Comparison of ENCODE assay signal across 22 cellular contexts in genomic region chrX:9706426-9706825, GRCh38. TPM values are rescaled to one million over a fixed set of nuclear protein-coding genes. Genes with fewer than 3 reads are reported as not detected.
"Had no signal": no experiment of that assay in that cellular context is flagged by ENCODE, and none has a peak within 500 bp of the region (broad histone marks: within the 10 kb centered on the region; RNA-seq: fewer than 3 reads in every experiment).

No MANE protein-coding gene starts in this region.

- H3K27me3 ChIP-seq: Peyer's patch had no signal

- H3K9me3 Mint-ChIP-seq: activated CD8-positive, alpha-beta T cell treated with anti-CD3 and anti-CD28 coated beads for 36 hours; activated naive CD4-positive, alpha-beta T cell treated with anti-CD3 and anti-CD28 coated beads, Interleukin-2, amount 50 U/mL, for 72 hours; T-helper 1 cell treated with Interleukin-12 subunit alpha and Interleukin-12 subunit beta and Interleukin-4 antibody, amounts not matched to agents 30 μg/mL and 1 μg/mL, for 36 hours had no signal

- H3K27ac Mint-ChIP-seq: activated CD8-positive, alpha-beta T cell treated with anti-CD3 and anti-CD28 coated beads for 36 hours; activated naive CD4-positive, alpha-beta T cell treated with anti-CD3 and anti-CD28 coated beads, Interleukin-2, amount 50 U/mL, for 72 hours; T-helper 1 cell treated with Interleukin-12 subunit alpha and Interleukin-12 subunit beta and Interleukin-4 antibody, amounts not matched to agents 30 μg/mL and 1 μg/mL, for 36 hours had no signal

- H3K4me1 ChIP-seq: Peyer's patch had no signal

- H3K27me3 Mint-ChIP-seq: activated CD8-positive, alpha-beta T cell treated with anti-CD3 and anti-CD28 coated beads for 36 hours had no signal

- H3K27ac ChIP-seq: KMS-11, Peyer's patch had no signal

- DNase-seq: activated CD4-positive, alpha-beta T cell treated with anti-CD3 and anti-CD28 coated beads for 4 hours; activated CD8-positive, alpha-beta memory T cell treated with anti-CD3 and anti-CD28 coated beads, Interleukin-2, amount 50 U/mL, for 48 hours; activated CD8-positive, alpha-beta T cell treated with anti-CD3 and anti-CD28 coated beads for 36 hours; activated T-cell treated with anti-CD3 and anti-CD28 coated beads, Interleukin-2, amount 50 U/mL, for 1 hour; NCI-H1092; NCI-H1417 treated with DMSO at 0.1 percent for 48 hours; NCI-H1694; NCI-H2029; NCI-H2107; NCI-H2171 treated with DMSO at 0.1 percent for 48 hours; NCI-H226; NCI-H526 treated with DMSO at 0.1 percent for 48 hours; NCI-H82; Peyer's patch; SHP77 had no signal

- H3K4me3 Mint-ChIP-seq: activated CD8-positive, alpha-beta T cell treated with anti-CD3 and anti-CD28 coated beads for 36 hours; T-helper 1 cell treated with Interleukin-12 subunit alpha and Interleukin-12 subunit beta and Interleukin-4 antibody, amounts not matched to agents 30 μg/mL and 1 μg/mL, for 36 hours had no signal

- H3K4me2 ChIP-seq: KMS-11 had no signal

- H3K4me3 ChIP-seq: Peyer's patch had no signal

- H3K9me3 ChIP-seq: Peyer's patch had no signal

- H3K9ac ChIP-seq: KMS-11 had no signal

- ATAC-seq: activated CD4-positive, CD25-positive, alpha-beta regulatory T cell treated with anti-CD3 and anti-CD28 coated beads, Interleukin-2, amount 50 U/mL, for 24 hours; activated CD8-positive, alpha-beta T cell treated with anti-CD3 and anti-CD28 coated beads for 36 hours; activated naive CD4-positive, alpha-beta T cell treated with anti-CD3 and anti-CD28 coated beads, Interleukin-2, amount 50 U/mL, for 72 hours had no signal

RNA-seq across cellular contexts. Expression of gene GPR143, which starts 59.2 kb away (rescaled TPM):
- total RNA-seq: activated CD8-positive, alpha-beta T cell treated with anti-CD3 and anti-CD28 coated beads for 36 hours; activated naive CD4-positive, alpha-beta T cell treated with anti-CD3 and anti-CD28 coated beads, Interleukin-2, amount 50 U/mL, for 72 hours; cardiac septum; chondrocyte; NCI-H460; Peyer's patch had no signal
